In the genomic region with DNA sequence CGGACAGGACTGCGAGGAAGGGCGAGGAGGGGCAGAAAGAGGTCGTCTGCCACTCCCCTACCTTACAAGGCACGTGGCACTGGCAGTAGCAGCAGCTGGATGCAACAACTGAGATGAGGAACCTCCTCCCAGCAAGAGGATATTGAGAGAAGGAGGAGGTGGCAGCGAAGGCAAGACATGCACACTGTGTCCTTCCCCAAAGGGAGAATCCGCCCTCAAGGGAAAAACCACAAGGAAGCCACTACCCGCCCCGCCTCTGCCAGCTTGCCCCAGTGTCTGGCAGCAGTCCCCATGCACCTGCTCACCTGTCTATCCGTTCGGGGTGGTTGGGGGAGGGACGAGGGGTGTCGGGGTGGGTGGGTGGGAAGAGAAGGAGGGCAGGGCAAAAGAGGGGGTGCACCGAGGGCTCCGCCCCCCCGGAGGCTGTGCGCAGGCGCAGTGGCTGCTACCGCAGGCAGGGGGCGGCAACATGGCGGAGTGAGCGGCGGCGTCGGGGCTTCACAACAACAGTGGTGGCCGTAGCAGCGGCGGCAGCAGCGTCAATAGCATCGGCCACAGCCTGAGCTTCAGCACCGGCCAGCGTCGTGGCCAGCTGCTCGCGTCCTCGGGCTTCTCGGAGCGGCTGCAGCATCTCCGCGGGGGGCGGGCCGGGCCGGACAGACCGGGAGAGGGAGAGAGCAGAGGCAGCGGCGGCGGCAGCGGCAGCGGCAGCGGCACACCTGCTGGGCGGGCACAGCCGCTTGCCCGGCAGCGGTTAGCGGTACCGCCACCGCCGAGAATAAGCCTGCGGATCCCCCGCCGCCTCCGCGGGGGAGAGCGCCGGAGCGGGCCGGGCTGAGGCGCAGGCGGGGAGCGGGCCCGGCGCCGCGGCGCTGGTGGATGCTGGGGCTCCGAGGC, we compare ENCODE assay signal across 1 cellular context.
TF ChIP-seq lines count a peak whose summit lies in the region.

A gene with protein sequence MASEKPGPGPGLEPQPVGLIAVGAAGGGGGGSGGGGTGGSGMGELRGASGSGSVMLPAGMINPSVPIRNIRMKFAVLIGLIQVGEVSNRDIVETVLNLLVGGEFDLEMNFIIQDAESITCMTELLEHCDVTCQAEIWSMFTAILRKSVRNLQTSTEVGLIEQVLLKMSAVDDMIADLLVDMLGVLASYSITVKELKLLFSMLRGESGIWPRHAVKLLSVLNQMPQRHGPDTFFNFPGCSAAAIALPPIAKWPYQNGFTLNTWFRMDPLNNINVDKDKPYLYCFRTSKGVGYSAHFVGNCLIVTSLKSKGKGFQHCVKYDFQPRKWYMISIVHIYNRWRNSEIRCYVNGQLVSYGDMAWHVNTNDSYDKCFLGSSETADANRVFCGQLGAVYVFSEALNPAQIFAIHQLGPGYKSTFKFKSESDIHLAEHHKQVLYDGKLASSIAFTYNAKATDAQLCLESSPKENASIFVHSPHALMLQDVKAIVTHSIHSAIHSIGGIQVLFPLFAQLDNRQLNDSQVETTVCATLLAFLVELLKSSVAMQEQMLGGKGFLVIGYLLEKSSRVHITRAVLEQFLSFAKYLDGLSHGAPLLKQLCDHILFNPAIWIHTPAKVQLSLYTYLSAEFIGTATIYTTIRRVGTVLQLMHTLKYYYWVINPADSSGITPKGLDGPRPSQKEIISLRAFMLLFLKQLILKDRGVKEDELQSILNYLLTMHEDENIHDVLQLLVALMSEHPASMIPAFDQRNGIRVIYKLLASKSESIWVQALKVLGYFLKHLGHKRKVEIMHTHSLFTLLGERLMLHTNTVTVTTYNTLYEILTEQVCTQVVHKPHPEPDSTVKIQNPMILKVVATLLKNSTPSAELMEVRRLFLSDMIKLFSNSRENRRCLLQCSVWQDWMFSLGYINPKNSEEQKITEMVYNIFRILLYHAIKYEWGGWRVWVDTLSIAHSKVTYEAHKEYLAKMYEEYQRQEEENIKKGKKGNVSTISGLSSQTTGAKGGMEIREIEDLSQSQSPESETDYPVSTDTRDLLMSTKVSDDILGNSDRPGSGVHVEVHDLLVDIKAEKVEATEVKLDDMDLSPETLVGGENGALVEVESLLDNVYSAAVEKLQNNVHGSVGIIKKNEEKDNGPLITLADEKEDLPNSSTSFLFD (N-terminal part only) (plus strand): TSS at position 436 of the 897 bp plus-strand sequence. CDS start 551 bp downstream, outside the sequence.

TF ChIP-seq in HepG2, 621 proteins besides CTCF, POLR2A, EP300 and RAD21 (continued from another document and continues in another):
- no peak for TF ChIP-seq ZNF282 (IDR thresholded peaks at IDR 0.05; ENCODE audit: partially characterized antibody)
- TF ChIP-seq CEBPG (CRISPR knock-in tag; IDR thresholded peaks at IDR 0.05), result no peak
- no peak for TF ChIP-seq ZNF577 (CRISPR knock-in tag; IDR thresholded peaks at IDR 0.05; ENCODE audit: borderline replicate concordance, low read depth)
- TF ChIP-seq RELA (CRISPR knock-in tag; IDR thresholded peaks at IDR 0.05), result no peak
- TF ChIP-seq MTA3 (CRISPR knock-in tag; IDR thresholded peaks at IDR 0.05), result no peak
- TF ChIP-seq ZNF629 (CRISPR knock-in tag; conservative IDR thresholded peaks at IDR 0.05), result no peak
- no peak for TF ChIP-seq KLF15 (CRISPR knock-in tag; IDR thresholded peaks at IDR 0.05; ENCODE audit: borderline replicate concordance)
- TF ChIP-seq, protein P1, sequence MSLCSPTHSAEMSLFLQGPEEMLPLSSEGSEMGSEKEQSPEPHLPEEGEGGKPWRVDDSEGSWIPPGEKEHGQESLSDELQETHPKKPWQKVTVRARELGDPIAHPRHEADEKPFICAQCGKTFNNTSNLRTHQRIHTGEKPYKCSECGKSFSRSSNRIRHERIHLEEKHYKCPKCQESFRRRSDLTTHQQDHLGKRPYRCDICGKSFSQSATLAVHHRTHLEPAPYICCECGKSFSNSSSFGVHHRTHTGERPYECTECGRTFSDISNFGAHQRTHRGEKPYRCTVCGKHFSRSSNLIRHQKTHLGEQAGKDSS (CRISPR knock-in tag; IDR thresholded peaks at IDR 0.05; ENCODE audit: borderline replicate concordance, low read depth), result 0 out of 2 replicates have a peak, but pooled peaks have one; percentile 32
- TF ChIP-seq ESRRA (CRISPR knock-in tag; IDR thresholded peaks at IDR 0.05; ENCODE audit: low read depth), result 0 out of 2 replicates have a peak, but pooled peaks have one; percentile 23
- TF ChIP-seq, protein P2, sequence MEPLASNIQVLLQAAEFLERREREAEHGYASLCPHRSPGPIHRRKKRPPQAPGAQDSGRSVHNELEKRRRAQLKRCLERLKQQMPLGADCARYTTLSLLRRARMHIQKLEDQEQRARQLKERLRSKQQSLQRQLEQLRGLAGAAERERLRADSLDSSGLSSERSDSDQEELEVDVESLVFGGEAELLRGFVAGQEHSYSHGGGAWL (CRISPR knock-in tag; IDR thresholded peaks at IDR 0.05), result no peak
- TF ChIP-seq, protein P3, sequence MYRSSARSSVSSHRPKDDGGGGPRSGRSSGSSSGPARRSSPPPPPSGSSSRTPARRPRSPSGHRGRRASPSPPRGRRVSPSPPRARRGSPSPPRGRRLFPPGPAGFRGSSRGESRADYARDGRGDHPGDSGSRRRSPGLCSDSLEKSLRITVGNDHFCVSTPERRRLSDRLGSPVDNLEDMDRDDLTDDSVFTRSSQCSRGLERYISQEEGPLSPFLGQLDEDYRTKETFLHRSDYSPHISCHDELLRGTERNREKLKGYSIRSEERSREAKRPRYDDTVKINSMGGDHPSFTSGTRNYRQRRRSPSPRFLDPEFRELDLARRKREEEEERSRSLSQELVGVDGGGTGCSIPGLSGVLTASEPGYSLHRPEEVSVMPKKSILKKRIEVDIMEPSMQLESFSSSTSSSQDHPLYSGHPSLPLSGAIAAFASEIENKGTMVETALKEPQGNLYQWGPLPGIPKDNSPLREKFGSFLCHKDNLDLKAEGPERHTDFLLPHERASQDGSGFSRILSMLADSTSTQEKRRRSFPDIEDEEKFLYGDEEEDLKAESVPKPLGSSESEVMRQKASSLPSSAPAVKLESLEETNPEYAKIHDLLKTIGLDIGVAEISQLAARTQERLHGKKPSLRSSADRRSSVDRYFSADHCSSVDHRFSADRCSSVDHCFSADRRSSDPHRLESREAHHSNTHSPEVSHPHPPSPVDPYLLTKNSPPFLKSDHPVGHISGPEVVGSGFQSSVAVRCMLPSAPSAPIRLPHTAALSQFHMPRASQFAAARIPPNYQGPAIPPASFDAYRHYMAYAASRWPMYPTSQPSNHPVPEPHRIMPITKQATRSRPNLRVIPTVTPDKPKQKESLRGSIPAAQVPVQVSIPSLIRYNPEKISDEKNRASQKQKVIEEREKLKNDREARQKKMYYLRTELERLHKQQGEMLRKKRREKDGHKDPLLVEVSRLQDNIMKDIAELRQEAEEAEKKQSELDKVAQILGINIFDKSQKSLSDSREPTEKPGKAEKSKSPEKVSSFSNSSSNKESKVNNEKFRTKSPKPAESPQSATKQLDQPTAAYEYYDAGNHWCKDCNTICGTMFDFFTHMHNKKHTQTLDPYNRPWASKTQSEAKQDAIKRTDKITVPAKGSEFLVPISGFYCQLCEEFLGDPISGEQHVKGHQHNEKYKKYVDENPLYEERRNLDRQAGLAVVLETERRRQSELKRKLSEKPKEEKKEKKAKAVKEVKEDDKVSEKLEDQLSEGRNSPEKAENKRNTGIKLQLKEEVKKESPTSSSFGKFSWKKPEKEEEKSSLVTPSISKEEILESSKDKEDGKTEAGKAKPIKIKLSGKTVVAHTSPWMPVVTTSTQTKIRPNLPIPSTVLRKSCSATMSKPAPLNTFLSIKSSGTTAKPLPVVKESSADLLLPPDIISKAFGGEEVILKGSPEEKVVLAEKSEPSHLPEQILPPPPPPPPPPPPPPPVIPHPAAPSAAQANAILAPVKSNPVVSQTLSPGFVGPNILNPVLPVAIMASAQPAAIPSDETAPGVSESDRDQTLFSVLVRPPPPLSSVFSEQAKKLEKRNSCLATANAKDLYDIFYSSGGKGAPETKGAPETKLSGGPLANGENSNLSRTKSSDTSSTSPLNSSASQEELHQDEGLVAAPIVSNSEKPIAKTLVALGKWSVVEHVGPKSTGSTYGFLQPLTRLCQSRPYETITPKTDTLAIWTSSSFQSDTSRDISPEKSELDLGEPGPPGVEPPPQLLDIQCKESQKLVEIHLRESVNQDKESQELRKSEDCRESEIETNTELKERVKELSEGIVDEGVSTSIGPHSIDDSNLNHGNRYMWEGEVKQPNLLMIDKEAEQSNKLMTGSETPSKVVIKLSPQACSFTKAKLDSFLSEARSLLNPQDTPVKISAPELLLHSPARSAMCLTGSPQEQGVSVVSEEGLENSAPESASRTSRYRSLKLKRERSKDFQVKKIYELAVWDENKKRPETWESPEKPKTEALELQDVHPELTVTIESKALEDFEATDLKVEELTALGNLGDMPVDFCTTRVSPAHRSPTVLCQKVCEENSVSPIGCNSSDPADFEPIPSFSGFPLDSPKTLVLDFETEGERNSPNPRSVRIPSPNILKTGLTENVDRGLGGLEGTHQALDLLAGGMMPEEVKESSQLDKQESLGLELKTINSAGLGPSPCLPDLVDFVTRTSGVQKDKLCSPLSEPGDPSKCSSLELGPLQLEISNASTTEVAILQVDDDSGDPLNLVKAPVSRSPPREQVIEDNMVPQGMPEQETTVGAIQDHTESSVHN (CRISPR knock-in tag; IDR thresholded peaks at IDR 0.05), result no peak
- TF ChIP-seq SNAI1 (CRISPR knock-in tag; IDR thresholded peaks at IDR 0.05; ENCODE audit: borderline replicate concordance), result no peak
- TF ChIP-seq THAP11 (CRISPR knock-in tag; IDR thresholded peaks at IDR 0.05), result 0 out of 2 replicates have a peak, but pooled peaks have one; percentile 28
- no peak for TF ChIP-seq ZNF660 (CRISPR knock-in tag; IDR thresholded peaks at IDR 0.05; ENCODE audit: borderline replicate concordance, low read depth)
- TF ChIP-seq IRX3 (CRISPR knock-in tag; IDR thresholded peaks at IDR 0.05; ENCODE audit: borderline replicate concordance, low read depth), result no peak
- no peak for TF ChIP-seq ZSCAN22 (CRISPR knock-in tag; IDR thresholded peaks at IDR 0.05)
- TF ChIP-seq, protein P4, sequence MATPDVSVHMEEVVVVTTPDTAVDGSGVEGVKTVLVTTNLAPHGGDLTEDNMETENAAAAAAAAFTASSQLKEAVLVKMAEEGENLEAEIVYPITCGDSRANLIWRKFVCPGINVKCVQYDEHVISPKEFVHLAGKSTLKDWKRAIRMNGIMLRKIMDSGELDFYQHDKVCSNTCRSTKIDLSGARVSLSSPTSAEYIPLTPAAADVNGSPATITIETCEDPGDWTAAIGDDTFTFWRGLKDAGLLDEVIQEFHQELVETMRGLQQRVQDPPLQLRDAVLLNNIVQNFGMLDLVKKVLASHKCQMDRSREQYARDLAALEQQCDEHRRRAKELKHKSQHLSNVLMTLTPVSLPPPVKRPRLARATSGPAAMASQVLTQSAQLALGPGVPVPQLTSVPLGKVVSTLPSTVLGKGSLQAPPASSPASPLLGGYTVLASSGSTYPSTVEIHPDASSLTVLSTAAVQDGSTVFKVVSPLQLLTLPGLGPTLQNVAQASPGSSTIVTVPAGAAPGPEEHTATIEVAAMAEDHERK (CRISPR knock-in tag; IDR thresholded peaks at IDR 0.05; ENCODE audit: low read depth), result no peak
- TF ChIP-seq, protein P5, sequence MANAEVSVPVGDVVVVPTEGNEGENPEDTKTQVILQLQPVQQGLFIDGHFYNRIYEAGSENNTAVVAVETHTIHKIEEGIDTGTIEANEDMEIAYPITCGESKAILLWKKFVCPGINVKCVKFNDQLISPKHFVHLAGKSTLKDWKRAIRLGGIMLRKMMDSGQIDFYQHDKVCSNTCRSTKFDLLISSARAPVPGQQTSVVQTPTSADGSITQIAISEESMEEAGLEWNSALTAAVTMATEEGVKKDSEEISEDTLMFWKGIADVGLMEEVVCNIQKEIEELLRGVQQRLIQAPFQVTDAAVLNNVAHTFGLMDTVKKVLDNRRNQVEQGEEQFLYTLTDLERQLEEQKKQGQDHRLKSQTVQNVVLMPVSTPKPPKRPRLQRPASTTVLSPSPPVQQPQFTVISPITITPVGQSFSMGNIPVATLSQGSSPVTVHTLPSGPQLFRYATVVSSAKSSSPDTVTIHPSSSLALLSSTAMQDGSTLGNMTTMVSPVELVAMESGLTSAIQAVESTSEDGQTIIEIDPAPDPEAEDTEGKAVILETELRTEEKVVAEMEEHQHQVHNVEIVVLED (CRISPR knock-in tag; IDR thresholded peaks at IDR 0.05; ENCODE audit: borderline replicate concordance), result no peak
- peak; percentile 49; the same call in 1 of the 2 replicates for TF ChIP-seq ZMYM3 (CRISPR knock-in tag; IDR thresholded peaks at IDR 0.05)
- no peak for TF ChIP-seq ZNF160 (CRISPR knock-in tag; IDR thresholded peaks at IDR 0.05)
- TF ChIP-seq, protein P6, sequence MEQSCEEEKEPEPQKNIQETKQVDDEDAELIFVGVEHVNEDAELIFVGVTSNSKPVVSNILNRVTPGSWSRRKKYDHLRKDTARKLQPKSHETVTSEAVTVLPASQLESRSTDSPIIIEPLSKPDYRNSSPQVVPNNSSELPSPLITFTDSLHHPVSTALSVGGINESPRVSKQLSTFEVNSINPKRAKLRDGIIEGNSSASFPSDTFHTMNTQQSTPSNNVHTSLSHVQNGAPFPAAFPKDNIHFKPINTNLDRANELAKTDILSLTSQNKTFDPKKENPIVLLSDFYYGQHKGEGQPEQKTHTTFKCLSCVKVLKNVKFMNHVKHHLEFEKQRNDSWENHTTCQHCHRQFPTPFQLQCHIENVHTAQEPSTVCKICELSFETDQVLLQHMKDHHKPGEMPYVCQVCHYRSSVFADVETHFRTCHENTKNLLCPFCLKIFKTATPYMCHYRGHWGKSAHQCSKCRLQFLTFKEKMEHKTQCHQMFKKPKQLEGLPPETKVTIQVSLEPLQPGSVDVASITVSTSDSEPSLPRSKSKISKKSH (CRISPR knock-in tag; IDR thresholded peaks at IDR 0.05; ENCODE audit: borderline replicate concordance), result no peak
- TF ChIP-seq ZNF251 (CRISPR knock-in tag; IDR thresholded peaks at IDR 0.05), result no peak
- TF ChIP-seq GTF2F1 (IDR thresholded peaks at IDR 0.05; ENCODE audit: low read length), result no peak
- TF ChIP-seq, protein P7, sequence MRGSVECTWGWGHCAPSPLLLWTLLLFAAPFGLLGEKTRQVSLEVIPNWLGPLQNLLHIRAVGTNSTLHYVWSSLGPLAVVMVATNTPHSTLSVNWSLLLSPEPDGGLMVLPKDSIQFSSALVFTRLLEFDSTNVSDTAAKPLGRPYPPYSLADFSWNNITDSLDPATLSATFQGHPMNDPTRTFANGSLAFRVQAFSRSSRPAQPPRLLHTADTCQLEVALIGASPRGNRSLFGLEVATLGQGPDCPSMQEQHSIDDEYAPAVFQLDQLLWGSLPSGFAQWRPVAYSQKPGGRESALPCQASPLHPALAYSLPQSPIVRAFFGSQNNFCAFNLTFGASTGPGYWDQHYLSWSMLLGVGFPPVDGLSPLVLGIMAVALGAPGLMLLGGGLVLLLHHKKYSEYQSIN (CRISPR knock-in tag; IDR thresholded peaks at IDR 0.05; ENCODE audit: borderline replicate concordance), result no peak
- TF ChIP-seq RBAK (CRISPR knock-in tag; IDR thresholded peaks at IDR 0.05), result no peak
- TF ChIP-seq ZNF549 (CRISPR knock-in tag; IDR thresholded peaks at IDR 0.05), result no peak
- TF ChIP-seq, protein P8, sequence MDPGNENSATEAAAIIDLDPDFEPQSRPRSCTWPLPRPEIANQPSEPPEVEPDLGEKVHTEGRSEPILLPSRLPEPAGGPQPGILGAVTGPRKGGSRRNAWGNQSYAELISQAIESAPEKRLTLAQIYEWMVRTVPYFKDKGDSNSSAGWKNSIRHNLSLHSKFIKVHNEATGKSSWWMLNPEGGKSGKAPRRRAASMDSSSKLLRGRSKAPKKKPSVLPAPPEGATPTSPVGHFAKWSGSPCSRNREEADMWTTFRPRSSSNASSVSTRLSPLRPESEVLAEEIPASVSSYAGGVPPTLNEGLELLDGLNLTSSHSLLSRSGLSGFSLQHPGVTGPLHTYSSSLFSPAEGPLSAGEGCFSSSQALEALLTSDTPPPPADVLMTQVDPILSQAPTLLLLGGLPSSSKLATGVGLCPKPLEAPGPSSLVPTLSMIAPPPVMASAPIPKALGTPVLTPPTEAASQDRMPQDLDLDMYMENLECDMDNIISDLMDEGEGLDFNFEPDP (CRISPR knock-in tag; conservative IDR thresholded peaks at IDR 0.05), result no peak
